Comparison of ENCODE assay signal across 24 cellular contexts in the genomic region with DNA sequence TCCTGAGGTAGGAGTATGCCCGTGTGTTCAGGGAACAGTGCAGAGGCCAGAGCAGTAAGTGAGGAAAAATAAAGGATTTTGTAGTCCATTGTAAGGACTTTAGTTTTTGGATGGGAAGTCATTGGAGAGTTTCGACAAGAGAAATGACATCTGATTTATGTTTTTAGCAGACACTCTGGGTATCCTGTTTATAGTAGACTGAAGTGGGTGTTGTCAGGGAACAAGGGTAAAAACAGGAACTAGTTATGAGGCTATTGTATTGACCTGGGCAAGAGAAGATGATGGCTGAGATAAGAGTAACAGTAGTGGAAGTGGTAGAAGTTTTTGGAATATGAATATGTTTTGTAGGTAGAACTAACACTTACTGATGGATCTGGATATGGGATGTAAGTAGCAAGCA. TPM values are rescaled to one million over a fixed set of nuclear protein-coding genes. Genes with fewer than 3 reads are reported as not detected.
"Had no signal": no experiment of that assay in that cellular context is flagged by ENCODE, and none has a peak within 500 bp of the region (broad histone marks: within the 10 kb centered on the region; RNA-seq: fewer than 3 reads in every experiment).

No MANE protein-coding gene starts in this region.

- ATAC-seq: activated CD4-positive, alpha-beta T cell treated with anti-CD3 and anti-CD28 coated beads for 36 hours; activated naive CD4-positive, alpha-beta T cell treated with anti-CD3 and anti-CD28 coated beads, Interleukin-2, amount 50 U/mL, for 72 hours; activated T-cell treated with anti-CD3 and anti-CD28 coated beads, Interleukin-2, amount 50 U/mL, for 72 hours; left colon; naive thymus-derived CD4-positive, alpha-beta T cell; pancreas; psoas muscle; stimulated activated memory B cell treated with anti-CD40 and anti-IgM and Interleukin-4, amounts not matched to agents 10 μg/mL and 1 μg/mL and 100 μg/mL, for 72 hours; stimulated activated naive CD8-positive, alpha-beta T cell treated with anti-CD3 and anti-CD28 coated beads, Interleukin-15, amount 100 ng/mL, for 72 hours had no signal

- DNase-seq: activated B cell treated with CpG ODN at 0.5 μM for 24 hours; activated CD4-positive, alpha-beta T cell treated with anti-CD3 and anti-CD28 coated beads for 36 hours; activated naive CD4-positive, alpha-beta T cell; activated T-cell treated with anti-CD3 and anti-CD28 coated beads for 4 hours; activated T-cell treated with anti-CD3 and anti-CD28 coated beads, Interleukin-2, amount 50 U/mL, for 72 hours; effector CD8-positive, alpha-beta T cell; head of caudate nucleus; hypothalamus; immature natural killer cell; kidney; left colon; midbrain; naive thymus-derived CD4-positive, alpha-beta T cell; pancreas; psoas muscle; sigmoid colon; small intestine; stimulated activated CD4-positive, alpha-beta T cell treated with anti-CD3 and anti-CD28 coated beads, Interleukin-4, amount 100 ng/mL, for 24 hours; stimulated activated naive CD8-positive, alpha-beta T cell treated with anti-CD3 and anti-CD28 coated beads, Interleukin-15, amount 100 ng/mL, for 72 hours; substantia nigra; T1000; uterus had no signal

RNA-seq across cellular contexts. Expression of a gene that starts 59.8 kb away (rescaled TPM):
- total RNA-seq: activated B cell treated with CpG ODN at 0.5 μM for 24 hours; activated CD4-positive, alpha-beta T cell treated with anti-CD3 and anti-CD28 coated beads for 36 hours; activated naive CD4-positive, alpha-beta T cell treated with anti-CD3 and anti-CD28 coated beads, Interleukin-2, amount 50 U/mL, for 72 hours; activated T-cell treated with anti-CD3 and anti-CD28 coated beads, Interleukin-2, amount 50 U/mL, for 72 hours; left colon; naive thymus-derived CD4-positive, alpha-beta T cell had no signal
